ENCODE assay signal across 19 cellular contexts in genomic region chr9:31321686-31322085, GRCh38.
"Had no signal": no experiment of that assay in that cellular context is flagged by ENCODE, and none has a peak within 500 bp of the region (broad histone marks: within the 10 kb centered on the region; RNA-seq: fewer than 3 reads in every experiment).

No MANE protein-coding gene starts in this region.

- H3K4me1 ChIP-seq: parathyroid adenoma, right lobe of liver, stomach, thyroid gland had no signal

- ATAC-seq: effector memory CD8-positive, alpha-beta T cell; left lobe of liver; stimulated activated naive B cell treated with anti-CD40 and anti-IgM and Interleukin-4, amounts not matched to agents 10 μg/mL and 1 μg/mL and 100 μg/mL, for 72 hours had no signal

- H3K27ac Mint-ChIP-seq: memory B cell; natural killer cell treated with Interleukin-12 subunit alpha and Interleukin-12 subunit beta and Interleukin-15 and Interleukin-18, amount 100 ng/mL, for 72 hours; progenitor cell of endocrine pancreas; stimulated activated naive B cell treated with anti-CD40 and anti-IgM and Interleukin-4, amounts not matched to agents 10 μg/mL and 1 μg/mL and 100 μg/mL, for 72 hours had no signal

- H3K27me3 Mint-ChIP-seq: effector memory CD8-positive, alpha-beta T cell; memory B cell; stimulated activated naive B cell treated with anti-CD40 and anti-IgM and Interleukin-4, amounts not matched to agents 10 μg/mL and 1 μg/mL and 100 μg/mL, for 72 hours had no signal

- H3K9ac ChIP-seq: parathyroid adenoma had no signal

- H3K4me3 Mint-ChIP-seq: effector memory CD8-positive, alpha-beta T cell; memory B cell; natural killer cell treated with Interleukin-12 subunit alpha and Interleukin-12 subunit beta and Interleukin-15 and Interleukin-18, amount 100 ng/mL, for 72 hours; neural crest cell; stimulated activated naive B cell treated with anti-CD40 and anti-IgM and Interleukin-4, amounts not matched to agents 10 μg/mL and 1 μg/mL and 100 μg/mL, for 72 hours had no signal

- H3K4me3 ChIP-seq: lung, right lobe of liver, stomach, thyroid gland had no signal

- H3K36me3 ChIP-seq: right lobe of liver, stomach, thyroid gland had no signal

- H3K4me1 Mint-ChIP-seq: neural crest cell had no signal

- H3K9me3 ChIP-seq: right lobe of liver, stomach, thyroid gland had no signal

- H3K36me3 Mint-ChIP-seq: memory B cell; natural killer cell treated with Interleukin-12 subunit alpha and Interleukin-12 subunit beta and Interleukin-15 and Interleukin-18, amount 100 ng/mL, for 72 hours; stimulated activated naive B cell treated with anti-CD40 and anti-IgM and Interleukin-4, amounts not matched to agents 10 μg/mL and 1 μg/mL and 100 μg/mL, for 72 hours had no signal

- DNase-seq: cortex of kidney; effector memory CD8-positive, alpha-beta T cell; erythroblast; head of caudate nucleus; right lobe of liver; small intestine; stimulated activated CD4-positive, alpha-beta T cell treated with anti-CD3 and anti-CD28 coated beads, Interleukin-15, amount 100 ng/mL, for 24 hours; stimulated activated CD4-positive, alpha-beta T cell treated with anti-CD3 and anti-CD28 coated beads, Interleukin-2, amount 100 ng/mL, for 48 hours; stimulated activated naive B cell treated with anti-CD40 and anti-IgM and Interleukin-4, amounts not matched to agents 10 μg/mL and 1 μg/mL and 100 μg/mL, for 72 hours; stomach; thyroid gland; trophoblast cell had no signal

- H2AFZ ChIP-seq: parathyroid adenoma had no signal

- H3K27ac ChIP-seq: parathyroid adenoma, right lobe of liver, stomach, thyroid gland had no signal

- H3K27me3 ChIP-seq: right lobe of liver, stomach, thyroid gland had no signal

- H3K9me3 Mint-ChIP-seq: effector memory CD8-positive, alpha-beta T cell; memory B cell; natural killer cell treated with Interleukin-12 subunit alpha and Interleukin-12 subunit beta and Interleukin-15 and Interleukin-18, amount 100 ng/mL, for 72 hours; neural crest cell; stimulated activated naive B cell treated with anti-CD40 and anti-IgM and Interleukin-4, amounts not matched to agents 10 μg/mL and 1 μg/mL and 100 μg/mL, for 72 hours had no signal
